Comparison of ENCODE assay signal across 8 cellular contexts in the genomic region with DNA sequence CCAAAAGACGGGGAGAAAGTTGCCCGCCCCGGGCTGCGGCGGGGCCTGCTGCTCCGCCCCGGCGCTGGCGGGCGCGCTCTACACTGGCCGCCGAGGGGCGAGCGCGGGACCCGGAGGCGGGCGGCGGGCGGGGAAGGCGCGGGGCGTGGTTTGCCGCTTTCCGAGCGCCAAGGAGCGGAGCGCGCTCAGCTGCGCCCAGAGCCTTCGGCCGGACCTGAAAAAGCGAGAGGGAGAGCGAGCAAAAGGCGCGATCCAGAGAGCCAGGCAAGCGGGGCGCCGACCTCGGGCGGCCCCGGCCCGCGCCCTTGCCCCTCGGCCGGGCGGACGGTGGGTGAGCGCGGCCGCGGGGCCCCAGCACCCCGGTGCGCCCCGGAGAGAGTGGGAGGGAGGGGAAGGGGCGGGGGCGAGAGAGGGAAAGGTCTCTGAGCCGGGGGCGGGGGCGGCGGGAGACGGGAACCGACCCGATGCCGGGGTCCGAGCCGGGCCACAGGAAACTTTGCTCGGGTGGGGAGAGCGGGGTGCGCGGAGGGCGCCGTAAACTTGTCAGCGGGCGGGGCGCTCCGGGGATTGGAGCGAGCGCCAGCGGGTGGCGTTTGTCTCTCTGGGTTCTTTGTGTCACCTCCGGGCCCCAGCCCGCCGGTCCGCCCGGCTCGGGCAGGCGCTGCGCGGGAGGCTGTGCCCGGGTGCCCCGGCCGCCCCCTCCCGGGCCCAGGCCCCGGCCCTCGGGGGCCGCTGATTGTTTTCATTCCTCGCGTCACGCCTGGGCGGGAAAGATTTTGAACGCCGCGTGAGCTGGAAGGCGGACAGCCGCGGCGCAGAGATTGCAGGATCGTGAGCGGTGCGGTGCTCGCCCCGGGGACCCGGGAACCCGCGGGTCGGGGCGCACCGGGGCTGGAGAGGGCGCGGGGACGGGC. TPM values are rescaled to one million over a fixed set of nuclear protein-coding genes. Genes with fewer than 3 reads are reported as not detected.
A peak's percentile ranks its signal among the peaks of the same experiment; 100 is the strongest.
DNase-seq lines count a peak whose midpoint lies in the region; ATAC-seq and TF ChIP-seq lines count a peak whose summit lies in the region.

A gene with protein sequence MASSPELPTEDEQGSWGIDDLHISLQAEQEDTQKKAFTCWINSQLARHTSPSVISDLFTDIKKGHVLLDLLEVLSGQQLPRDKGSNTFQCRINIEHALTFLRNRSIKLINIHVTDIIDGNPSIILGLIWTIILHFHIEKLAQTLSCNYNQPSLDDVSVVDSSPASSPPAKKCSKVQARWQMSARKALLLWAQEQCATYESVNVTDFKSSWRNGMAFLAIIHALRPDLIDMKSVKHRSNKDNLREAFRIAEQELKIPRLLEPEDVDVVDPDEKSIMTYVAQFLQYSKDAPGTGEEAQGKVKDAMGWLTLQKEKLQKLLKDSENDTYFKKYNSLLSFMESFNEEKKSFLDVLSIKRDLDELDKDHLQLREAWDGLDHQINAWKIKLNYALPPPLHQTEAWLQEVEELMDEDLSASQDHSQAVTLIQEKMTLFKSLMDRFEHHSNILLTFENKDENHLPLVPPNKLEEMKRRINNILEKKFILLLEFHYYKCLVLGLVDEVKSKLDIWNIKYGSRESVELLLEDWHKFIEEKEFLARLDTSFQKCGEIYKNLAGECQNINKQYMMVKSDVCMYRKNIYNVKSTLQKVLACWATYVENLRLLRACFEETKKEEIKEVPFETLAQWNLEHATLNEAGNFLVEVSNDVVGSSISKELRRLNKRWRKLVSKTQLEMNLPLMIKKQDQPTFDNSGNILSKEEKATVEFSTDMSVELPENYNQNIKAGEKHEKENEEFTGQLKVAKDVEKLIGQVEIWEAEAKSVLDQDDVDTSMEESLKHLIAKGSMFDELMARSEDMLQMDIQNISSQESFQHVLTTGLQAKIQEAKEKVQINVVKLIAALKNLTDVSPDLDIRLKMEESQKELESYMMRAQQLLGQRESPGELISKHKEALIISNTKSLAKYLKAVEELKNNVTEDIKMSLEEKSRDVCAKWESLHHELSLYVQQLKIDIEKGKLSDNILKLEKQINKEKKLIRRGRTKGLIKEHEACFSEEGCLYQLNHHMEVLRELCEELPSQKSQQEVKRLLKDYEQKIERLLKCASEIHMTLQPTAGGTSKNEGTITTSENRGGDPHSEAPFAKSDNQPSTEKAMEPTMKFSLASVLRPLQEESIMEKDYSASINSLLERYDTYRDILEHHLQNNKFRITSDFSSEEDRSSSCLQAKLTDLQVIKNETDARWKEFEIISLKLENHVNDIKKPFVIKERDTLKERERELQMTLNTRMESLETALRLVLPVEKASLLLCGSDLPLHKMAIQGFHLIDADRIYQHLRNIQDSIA (N-terminal part only) (plus strand): TSS at position 188 of the 914 bp plus-strand sequence. CDS start 56,145 bp downstream, outside the sequence.

- ATAC-seq in GM21447 (IDR thresholded peaks at IDR 0.05; ENCODE audit: unreplicated experiment) = peak; percentile 72
- peak; percentile 61 for ATAC-seq in thoracic aorta (ENCODE audit: insufficient number of reproducible peaks, low FRiP score, low read depth)

- H3K79me2 ChIP-seq in osteoblast (ENCODE audit: insufficient read depth, low read length) = no peaks in the 10 kb centered on the region

- peaks cover 11% of the 10 kb centered on the region for H3K4me1 ChIP-seq in osteoblast (ENCODE audit: insufficient read depth, low read length)
- peaks cover 12 to 22% of the 10 kb centered on the region in 2 donors for H3K4me1 ChIP-seq in thoracic aorta (ENCODE audit: control insufficient read depth in 1 of 2, low read depth in 2 of 2)

- H2AFZ ChIP-seq in osteoblast (ENCODE audit: low read length) = peak within 1 kb of the TSS; percentile 93

- H3K27me3 ChIP-seq in osteoblast (ENCODE audit: insufficient read depth, low read length) (peaks cover 4% of the 10 kb centered on the region), thoracic aorta (replicated peaks; ENCODE audit: insufficient read depth) (no peaks in the 10 kb centered on the region)

- peak within 1 kb of the TSS; percentile 98 for H3K4me3 Mint-ChIP-seq in activated naive CD4-positive, alpha-beta T cell treated with anti-CD3 and anti-CD28 coated beads, Interleukin-2, amount 10 ng/mL, durations not matched to agents 7 days and 5 days

- H3K4me3 ChIP-seq in osteoblast (ENCODE audit: insufficient read depth, low read length) = peak within 1 kb of the TSS; percentile 73
- H3K4me3 ChIP-seq in thoracic aorta = peak within 1 kb of the TSS; percentile 79

- CTCF ChIA-PET in activated naive CD4-positive, alpha-beta T cell treated with anti-CD3 and anti-CD28 coated beads, Interleukin-2, amount 10 ng/mL, durations not matched to agents 7 days and 5 days (lab: Charles Lee) = interaction anchor here (1.2 to 2.0 kb wide), 6 partner anchors 16 to 451 kb away, joined by 3 to 5 read pairs (median 3); no protein-coding TSS in a partner anchor

- H3K27ac ChIP-seq in osteoblast (ENCODE audit: low read depth, low read length) = no peak within 1 kb of the TSS
- H3K27ac ChIP-seq in thoracic aorta = peak within 1 kb of the TSS; percentile 77 to 86

- peak within 1 kb of the TSS; percentile 97 for H3K4me2 ChIP-seq in osteoblast (ENCODE audit: insufficient read depth, low read length)

- H3K27me3 Mint-ChIP-seq in activated naive CD4-positive, alpha-beta T cell treated with anti-CD3 and anti-CD28 coated beads, Interleukin-2, amount 10 ng/mL, durations not matched to agents 7 days and 5 days = no peaks in the 10 kb centered on the region

- H3K9me3 ChIP-seq in osteoblast (ENCODE audit: low read depth, low read length) (no peaks in the 10 kb centered on the region), thoracic aorta (no peaks in the 10 kb centered on the region)

- DNase-seq in DMS79 treated with DMSO at 0.1 percent for 48 hours (lab: John Stamatoyannopoulos, UW) (peak; percentile 90), HuH-7 (ENCODE audit: low spot score) (peak; percentile 69), SK-MEL-5 (ENCODE audit: low read depth, low spot score) (peak; percentile 75), glomerular endothelial cell (ENCODE audit: extremely low read depth, low read depth, low spot score) (no peak), osteoblast (ENCODE audit: insufficient read length, low spot score, missing footprints) (peak; percentile 96), thoracic aorta (ENCODE audit: low spot score) (peak; percentile 11)
- DNase-seq in activated naive CD4-positive, alpha-beta T cell treated with anti-CD3 and anti-CD28 coated beads, Interleukin-2, amount 10 ng/mL, durations not matched to agents 7 days and 5 days = peak; percentile 88

- peaks cover 25% of the 10 kb centered on the region for H3K36me3 Mint-ChIP-seq in activated naive CD4-positive, alpha-beta T cell treated with anti-CD3 and anti-CD28 coated beads, Interleukin-2, amount 10 ng/mL, durations not matched to agents 7 days and 5 days

- H3K27ac Mint-ChIP-seq in activated naive CD4-positive, alpha-beta T cell treated with anti-CD3 and anti-CD28 coated beads, Interleukin-2, amount 10 ng/mL, durations not matched to agents 7 days and 5 days = peak within 1 kb of the TSS; percentile 97

- TF ChIP-seq CTCF in osteoblast (IDR thresholded peaks at IDR 0.05; ENCODE audit: extremely low read depth, low read depth, low read length) (no peak), thoracic aorta (IDR thresholded peaks at IDR 0.05) (no peak)

- H4K20me1 ChIP-seq in osteoblast (ENCODE audit: insufficient read depth, low read length) = no peaks in the 10 kb centered on the region

- in situ Hi-C loops in SK-MEL-5 (cut with HindIII; ENCODE audit: low pct_unique_long_range_greater_than_20kb, low sequenced_read_pairs) = no loop called here

- H3K4me1 Mint-ChIP-seq in activated naive CD4-positive, alpha-beta T cell treated with anti-CD3 and anti-CD28 coated beads, Interleukin-2, amount 10 ng/mL, durations not matched to agents 7 days and 5 days = peaks cover 45% of the 10 kb centered on the region

- no peaks in the 10 kb centered on the region for H3K9me3 Mint-ChIP-seq in activated naive CD4-positive, alpha-beta T cell treated with anti-CD3 and anti-CD28 coated beads, Interleukin-2, amount 10 ng/mL, durations not matched to agents 7 days and 5 days

- H3K36me3 ChIP-seq in osteoblast (ENCODE audit: insufficient read depth, low read length) = no peaks in the 10 kb centered on the region
- no peaks in the 10 kb centered on the region for H3K36me3 ChIP-seq in thoracic aorta

RNA-seq across cellular contexts. Expression of the gene that starts here (rescaled TPM):
- total RNA-seq in SK-MEL-5 (2014; rRNA removed; shearing (Covaris generic)) = 33.4 and 35.2 TPM in 2 replicates
- polyA plus RNA-seq in SK-MEL-5 (2015; cell fraction: cytosol; rRNA removed) = 34.6 and 50.7 TPM in 2 replicates
- polyA plus RNA-seq in SK-MEL-5 (2015; cell fraction: nucleus; rRNA removed) = 52.2 and 79.7 TPM in 2 replicates
- 15.9 and 35.6 TPM in 2 replicates for total RNA-seq in glomerular endothelial cell
- 8.0 and 10.1 TPM in 2 replicates for total RNA-seq in osteoblast
- 100 to 1,000 TPM; 125 to 256 TPM for total RNA-seq in thoracic aorta
